Comparison of ENCODE assay signal across 25 cellular contexts in the genomic region with DNA sequence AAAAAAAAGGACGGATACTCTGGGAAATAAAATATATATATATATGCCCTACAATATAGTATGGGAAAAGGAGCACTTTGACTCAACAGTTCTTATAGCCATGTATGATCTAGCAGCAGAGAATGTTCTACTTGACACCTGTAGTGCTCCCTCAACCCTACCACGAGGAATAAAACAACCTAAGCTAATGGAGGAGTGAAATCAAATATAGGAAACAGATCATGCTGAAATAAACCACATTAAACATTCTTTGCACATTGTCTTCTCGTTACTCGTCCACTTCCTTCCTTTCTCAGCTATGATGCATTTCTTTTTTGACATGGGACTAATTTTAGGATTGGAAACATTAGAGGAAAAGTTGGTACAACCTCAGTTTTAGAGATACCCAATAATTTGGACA.
DNase-seq lines count a peak whose midpoint lies in the region; ATAC-seq and TF ChIP-seq lines count a peak whose summit lies in the region.
"Had no signal": no experiment of that assay in that cellular context is flagged by ENCODE, and none has a peak within 500 bp of the region (broad histone marks: within the 10 kb centered on the region; RNA-seq: fewer than 3 reads in every experiment).

No MANE protein-coding gene starts in this region.

- H3K27ac Mint-ChIP-seq in activated CD4-positive, alpha-beta T cell treated with anti-CD3 and anti-CD28 coated beads, Interleukin-2, amount 10 ng/mL, durations not matched to agents 24 days and 14 days = peak overlapping the region; percentile 64
- peak overlapping the region in 4 of 7 donors; percentile 53 to 85 (median 74) for H3K27ac Mint-ChIP-seq in CD4-positive, alpha-beta memory T cell
- H3K27ac Mint-ChIP-seq in naive thymus-derived CD8-positive, alpha-beta T cell = peak overlapping the region in 8 of 10 donors; percentile 6 to 81 (median 46)

- no peak overlapping the region for H4K8ac ChIP-seq in IMR-90 (ENCODE audit: low read depth in 2 of 2, low read length in 2 of 2)

- in situ Hi-C loops in IMR-90 (cut with MboI; ENCODE audit: low sequenced_read_pairs) = no loop called here

- no peak overlapping the region for H3K4ac ChIP-seq in IMR-90 (ENCODE audit: low read depth, low read length)

- H3K36me3 Mint-ChIP-seq in activated CD4-positive, alpha-beta T cell treated with anti-CD3 and anti-CD28 coated beads, Interleukin-2, amount 10 ng/mL, durations not matched to agents 24 days and 14 days (ENCODE audit: low read depth) = peaks cover 56% of the 10 kb centered on the region
- H3K36me3 Mint-ChIP-seq in CD4-positive, alpha-beta memory T cell = peaks cover 43 to 80% of the 10 kb centered on the region in 2 donors
- H3K36me3 Mint-ChIP-seq in naive thymus-derived CD8-positive, alpha-beta T cell = peaks cover 0 to 76% (median 0%) of the 10 kb centered on the region in 3 donors

- no peak overlapping the region for H4K5ac ChIP-seq in IMR-90 (ENCODE audit: low read depth, low read length)

- no peak for DNase-seq in activated CD4-positive, alpha-beta T cell treated with anti-CD3 and anti-CD28 coated beads, Interleukin-2, amount 10 ng/mL, durations not matched to agents 24 days and 14 days
- no peak for DNase-seq in activated CD4-positive, alpha-beta T cell treated with anti-CD3 and anti-CD28 coated beads, Interleukin-2, amount 50 U/mL, for 1 hour
- DNase-seq in CD4-positive, alpha-beta memory T cell = no peak
- no peak for DNase-seq in IMR-90
- DNase-seq in naive thymus-derived CD8-positive, alpha-beta T cell = no peak
- DNase-seq in NCI-H510A treated with DMSO at 0.1 percent for 48 hours (lab: John Stamatoyannopoulos, UW) = no peak
- DNase-seq in cardiac septum (ENCODE audit: low spot score) = no peak
- DNase-seq in NCI-H2029 (lab: John Stamatoyannopoulos, UW) = no peak
- DNase-seq: ACHN, C1 segment of cervical spinal cord, COR-L47, DND-41, GOT3, KBM-7, NCI-H1092, NCI-H1436 treated with DMSO at 0.1 percent for 48 hours, NCI-H2081, NCI-H2171, NCI-H345, NCI-H524 treated with DMSO at 0.1 percent for 48 hours, NCI-H82, SIG-M5, SK-N-SH had no signal

- H4K20me1 ChIP-seq in IMR-90 (ENCODE audit: insufficient read depth, low read length) = no peaks in the 10 kb centered on the region

- no peak for TF ChIP-seq POLR2A in IMR-90 (IDR thresholded peaks at IDR 0.05; ENCODE audit: low read depth, low read length)

- no peak overlapping the region for H2AK5ac ChIP-seq in IMR-90 (ENCODE audit: low read depth, low read length)

- H3K4me3 ChIP-seq in CD4-positive, alpha-beta memory T cell (ENCODE audit: low read length in 2 of 2) = no peak overlapping the region
- H3K4me3 ChIP-seq in IMR-90 (ENCODE audit: insufficient read depth, low read depth, low read length) = no peak overlapping the region

- no peak for ATAC-seq in IMR-90 (ENCODE audit: low read depth)
- ATAC-seq in naive thymus-derived CD8-positive, alpha-beta T cell = peak in 1 of 2 donors; percentile 38
- ATAC-seq: Panc1 had no signal

- no peak overlapping the region for H3K27ac ChIP-seq in CD4-positive, alpha-beta memory T cell (ENCODE audit: low read depth, low read length)
- no peak overlapping the region for H3K27ac ChIP-seq in IMR-90 (ENCODE audit: insufficient read depth, low read length)
- H3K27ac ChIP-seq: 22Rv1 had no signal

- no peak for TF ChIP-seq RAD21 in IMR-90 (IDR thresholded peaks at IDR 0.05; ENCODE audit: low read length)

- H3K36me3 ChIP-seq in CD4-positive, alpha-beta memory T cell (ENCODE audit: insufficient read depth, low read length) = peaks cover 37% of the 10 kb centered on the region
- no peaks in the 10 kb centered on the region for H3K36me3 ChIP-seq in IMR-90 (ENCODE audit: control insufficient read depth, insufficient read depth, low read length)

- CTCF ChIA-PET in CD4-positive, alpha-beta memory T cell (lab: Charles Lee; ENCODE audit: partially characterized antibody) = interaction anchor here (1.1 to 2.4 kb wide), 5 partner anchors 8 to 445 kb away, joined by 3 to 7 read pairs (median 5); no protein-coding TSS in a partner anchor
- CTCF ChIA-PET in IMR-90 (lab: Yijun Ruan, JAX) = interaction anchor here (0.7 to 1.7 kb wide), 2 partner anchors 18 to 1384 kb away, joined by 3 read pairs; no protein-coding TSS in a partner anchor

- no peaks in the 10 kb centered on the region for H3K9me1 ChIP-seq in IMR-90 (ENCODE audit: insufficient read depth, low read length)

- no peaks in the 10 kb centered on the region for H3K9me3 ChIP-seq in CD4-positive, alpha-beta memory T cell (ENCODE audit: control insufficient read depth in 1 of 2, low read length in 2 of 2)
- no peaks in the 10 kb centered on the region for H3K9me3 ChIP-seq in IMR-90 (ENCODE audit: control insufficient read depth, insufficient read depth, low read length)
- H3K9me3 ChIP-seq: SK-N-SH had no signal

- H3K79me1 ChIP-seq in IMR-90 (ENCODE audit: low read depth in 1 of 2, low read length in 2 of 2) = no peaks in the 10 kb centered on the region

- no CpG with 5 or more reads among the region's 4 CpGs for WGBS in IMR-90 (ENCODE audit: extremely low coverage in 2 of 2, insufficient read length in 1 of 2), 2 experiments

- POLR2A ChIA-PET in CD4-positive, alpha-beta memory T cell (lab: Charles Lee; ENCODE audit: partially characterized antibody) = no interaction called here
- POLR2A ChIA-PET in IMR-90 (lab: Charles Lee; ENCODE audit: unreplicated experiment) = no interaction called here
- POLR2A ChIA-PET in naive thymus-derived CD8-positive, alpha-beta T cell (lab: Charles Lee) = interaction anchor here (0.6 kb wide), 1 partner anchor 550 kb away, joined by 3 read pairs; no protein-coding TSS in a partner anchor

- TF ChIP-seq CTCF in IMR-90 (conservative IDR thresholded peaks at IDR 0.05; ENCODE audit: low read depth, low read length) = no peak

- no peak overlapping the region for H3K18ac ChIP-seq in IMR-90 (ENCODE audit: low read depth, low read length)

- H3K56ac ChIP-seq in IMR-90 (ENCODE audit: extremely low read depth, insufficient read depth, low read length) = no peak overlapping the region

- intact Hi-C loops in activated CD4-positive, alpha-beta T cell treated with anti-CD3 and anti-CD28 coated beads, Interleukin-2, amount 10 ng/mL, durations not matched to agents 24 days and 14 days (cut with micrococcal nuclease) = loop anchor here (10.0 kb wide), 1 partner anchor 422 kb away; a partner anchor contains a TSS
- intact Hi-C loops in CD4-positive, alpha-beta memory T cell (cut with micrococcal nuclease) = no loop called here
- intact Hi-C loops in IMR-90 (cut with micrococcal nuclease) (no loop called here), cardiac septum (cut with DNase I) (no loop called here)

- no peak overlapping the region for H2AFZ ChIP-seq in IMR-90 (replicated peaks; ENCODE audit: low read length, poor library complexity)

- H2BK120ac ChIP-seq in IMR-90 (ENCODE audit: low read depth, low read length) = no peak overlapping the region

- no peak overlapping the region for H3K14ac ChIP-seq in IMR-90 (replicated peaks; ENCODE audit: low read depth, low read length)

- H2BK20ac ChIP-seq in IMR-90 (ENCODE audit: low read depth, low read length) = no peak overlapping the region

- H3K4me1 ChIP-seq in CD4-positive, alpha-beta memory T cell (ENCODE audit: insufficient read depth, low read length) = peaks cover 18% of the 10 kb centered on the region
- no peaks in the 10 kb centered on the region for H3K4me1 ChIP-seq in IMR-90 (ENCODE audit: control insufficient read depth, insufficient read depth, low read length)

- H3K27me3 ChIP-seq in CD4-positive, alpha-beta memory T cell (ENCODE audit: insufficient read depth, low read length) = no peaks in the 10 kb centered on the region
- H3K27me3 ChIP-seq in IMR-90 (ENCODE audit: control insufficient read depth, insufficient read depth, low read length) = peaks cover 50% of the 10 kb centered on the region

- no peak overlapping the region for H2AK9ac ChIP-seq in IMR-90 (replicated peaks; ENCODE audit: low read depth, low read length, poor library complexity)

- BruUV-seq in IMR-90 (replicated peaks; lab: Mats Ljungman, UMichigan) = no TSS peak

- H3K4me2 ChIP-seq in IMR-90 (ENCODE audit: low read depth, low read length) = no peak overlapping the region
- H3K4me2 ChIP-seq: SK-N-SH had no signal

- dilution Hi-C loops in IMR-90 (cut with HindIII; ENCODE audit: low sequenced_read_pairs, unreplicated experiment) = no loop called here

- no peaks in the 10 kb centered on the region for H3K9me3 Mint-ChIP-seq in activated CD4-positive, alpha-beta T cell treated with anti-CD3 and anti-CD28 coated beads, Interleukin-2, amount 10 ng/mL, durations not matched to agents 24 days and 14 days
- H3K9me3 Mint-ChIP-seq in CD4-positive, alpha-beta memory T cell = no peaks in the 10 kb centered on the region
- H3K9me3 Mint-ChIP-seq in naive thymus-derived CD8-positive, alpha-beta T cell = no peaks in the 10 kb centered on the region

- no peak overlapping the region for H4K91ac ChIP-seq in IMR-90 (ENCODE audit: insufficient read depth, low read depth, low read length)

- no peak overlapping the region for H3K9ac ChIP-seq in IMR-90 (ENCODE audit: low read depth, low read length)
- H3K9ac ChIP-seq: SK-N-SH had no signal

- H3K23ac ChIP-seq in IMR-90 (ENCODE audit: low read depth, low read length) = no peak overlapping the region

- H3K27me3 Mint-ChIP-seq in activated CD4-positive, alpha-beta T cell treated with anti-CD3 and anti-CD28 coated beads, Interleukin-2, amount 10 ng/mL, durations not matched to agents 24 days and 14 days = no peaks in the 10 kb centered on the region
- no peaks in the 10 kb centered on the region for H3K27me3 Mint-ChIP-seq in CD4-positive, alpha-beta memory T cell
- no peaks in the 10 kb centered on the region for H3K27me3 Mint-ChIP-seq in naive thymus-derived CD8-positive, alpha-beta T cell

- peak overlapping the region; percentile 33 for H2BK5ac ChIP-seq in IMR-90 (ENCODE audit: low read depth, low read length, poor library complexity, severe bottlenecking)

- H3K4me3 Mint-ChIP-seq in activated CD4-positive, alpha-beta T cell treated with anti-CD3 and anti-CD28 coated beads, Interleukin-2, amount 10 ng/mL, durations not matched to agents 24 days and 14 days = no peak overlapping the region
- peak overlapping the region in 2 of 8 donors; percentile 3 to 6 for H3K4me3 Mint-ChIP-seq in CD4-positive, alpha-beta memory T cell
- H3K4me3 Mint-ChIP-seq in naive thymus-derived CD8-positive, alpha-beta T cell = peak overlapping the region in 5 of 10 donors; percentile 11 to 53 (median 23)

- peaks cover 7% of the 10 kb centered on the region for H3K4me1 Mint-ChIP-seq in activated CD4-positive, alpha-beta T cell treated with anti-CD3 and anti-CD28 coated beads, Interleukin-2, amount 10 ng/mL, durations not matched to agents 24 days and 14 days
- H3K4me1 Mint-ChIP-seq in CD4-positive, alpha-beta memory T cell = peaks cover 29 to 39% (median 35%) of the 10 kb centered on the region in 4 donors
- peaks cover 15 to 35% (median 25%) of the 10 kb centered on the region in 4 donors for H3K4me1 Mint-ChIP-seq in naive thymus-derived CD8-positive, alpha-beta T cell

- H2BK15ac ChIP-seq in IMR-90 (ENCODE audit: low read depth, low read length) = no peak overlapping the region

TF ChIP-seq in IMR-90, 13 proteins besides CTCF, POLR2A, EP300 and RAD21 (continues in another document):
- TF ChIP-seq CEBPB (IDR thresholded peaks at IDR 0.05; ENCODE audit: low read depth, low read length) (no peak), MAZ (IDR thresholded peaks at IDR 0.05; ENCODE audit: borderline replicate concordance, low read depth, low read length) (no peak), SMC3 (IDR thresholded peaks at IDR 0.05; ENCODE audit: low read depth, low read length) (no peak)
